Comparison of ENCODE assay signal across 1 cellular context in genomic region chr14:101687756-101688546, GRCh38.
TF ChIP-seq lines count a peak whose summit lies in the region.

No MANE protein-coding gene starts in this region.

TF ChIP-seq in K562, 482 proteins besides CTCF, POLR2A, EP300 and RAD21 (continued from another document and continues in another):
- TF ChIP-seq ZNF764 (CRISPR knock-in tag; IDR thresholded peaks at IDR 0.05; ENCODE audit: low read depth) = no peak
- TF ChIP-seq POLR2AphosphoS5 (IDR thresholded peaks at IDR 0.05; ENCODE audit: control insufficient read depth, insufficient read depth, low read depth, low read length) = no peak
- TF ChIP-seq TFE3 (CRISPR knock-in tag; IDR thresholded peaks at IDR 0.05) = no peak
- no peak for TF ChIP-seq SMARCB1 (IDR thresholded peaks at IDR 0.05; ENCODE audit: insufficient read length, low read depth)
- no peak for TF ChIP-seq CBFB (CRISPR knock-in tag; IDR thresholded peaks at IDR 0.05)
- no peak for TF ChIP-seq CREB1 (IDR thresholded peaks at IDR 0.05)
- no peak for TF ChIP-seq CREB1 (CRISPR knock-in tag; IDR thresholded peaks at IDR 0.05)
- no peak for TF ChIP-seq ZBTB1 (CRISPR knock-in tag; IDR thresholded peaks at IDR 0.05; ENCODE audit: borderline replicate concordance, low read depth)
- no peak for TF ChIP-seq DLX4 (CRISPR knock-in tag; IDR thresholded peaks at IDR 0.05)
- TF ChIP-seq POLR2AphosphoS2 (IDR thresholded peaks at IDR 0.05; ENCODE audit: low read length) = no peak
- no peak for TF ChIP-seq ETV1 (tag; conservative IDR thresholded peaks at IDR 0.05; ENCODE audit: low read depth)
- TF ChIP-seq ZFPM2 (CRISPR knock-in tag; IDR thresholded peaks at IDR 0.05) = no peak
- peak; percentile 83 for TF ChIP-seq ILK (tag; IDR thresholded peaks at IDR 0.05; ENCODE audit: borderline replicate concordance, low read depth)
- peak; percentile 88 for TF ChIP-seq ZBTB9 (CRISPR knock-in tag; IDR thresholded peaks at IDR 0.05)
- TF ChIP-seq PATZ1 (CRISPR knock-in tag; IDR thresholded peaks at IDR 0.05; ENCODE audit: borderline replicate concordance) = no peak
- no peak for TF ChIP-seq GABPB2 (CRISPR knock-in tag; conservative IDR thresholded peaks at IDR 0.05)
- TF ChIP-seq SFPQ (IDR thresholded peaks at IDR 0.05; ENCODE audit: low read depth, low read length) = no peak
- no peak for TF ChIP-seq CREB3L1 (IDR thresholded peaks at IDR 0.05; ENCODE audit: borderline replicate concordance, low read depth)
- TF ChIP-seq NFATC3 (IDR thresholded peaks at IDR 0.05) = no peak
- TF ChIP-seq ZNF785 (CRISPR knock-in tag; IDR thresholded peaks at IDR 0.05) = no peak
- no peak for TF ChIP-seq PCBP2 (IDR thresholded peaks at IDR 0.05; ENCODE audit: low read depth, low read length, poor library complexity, severe bottlenecking)
- TF ChIP-seq NFXL1 (CRISPR knock-in tag; IDR thresholded peaks at IDR 0.05) = peak; percentile 61; the same call in 1 of the 2 replicates
- no peak for TF ChIP-seq NCOA6 (IDR thresholded peaks at IDR 0.05)
- no peak for TF ChIP-seq NRF1 (conservative IDR thresholded peaks at IDR 0.05 in 1 of 2, IDR thresholded peaks at IDR 0.05 in 1 of 2)
- TF ChIP-seq CBX1 (IDR thresholded peaks at IDR 0.05; ENCODE audit: low read depth) = no peak
- TF ChIP-seq GTF2B (IDR thresholded peaks at IDR 0.05; ENCODE audit: extremely low read depth, insufficient read length) = no peak
- TF ChIP-seq NR2F6 (CRISPR knock-in tag; IDR thresholded peaks at IDR 0.05) = no peak
- 0 out of 2 replicates have a peak, but pooled peaks have one; percentile 13 for TF ChIP-seq EHMT2 (IDR thresholded peaks at IDR 0.05)
- no peak for TF ChIP-seq RBBP5 (IDR thresholded peaks at IDR 0.05; ENCODE audit: borderline replicate concordance, insufficient read depth, low read length, poor library complexity, severe bottlenecking)
- 0 out of 4 replicates have a peak, but pooled peaks of 1 of the 2 experiments have one; percentile 43 for TF ChIP-seq SRF (CRISPR knock-in tag; IDR thresholded peaks at IDR 0.05)
- TF ChIP-seq EZH2 (IDR thresholded peaks at IDR 0.05; ENCODE audit: borderline replicate concordance, low read depth, low read length) = no peak
- TF ChIP-seq HNRNPK (IDR thresholded peaks at IDR 0.05; ENCODE audit: low read depth, low read length, poor library complexity, severe bottlenecking) = no peak
- no peak for TF ChIP-seq MITF (IDR thresholded peaks at IDR 0.05)
- no peak for TF ChIP-seq ZNF263 (CRISPR knock-in tag; IDR thresholded peaks at IDR 0.05; ENCODE audit: borderline replicate concordance)
- TF ChIP-seq CREB5 (CRISPR knock-in tag; IDR thresholded peaks at IDR 0.05) = no peak
- TF ChIP-seq ATF3 (IDR thresholded peaks at IDR 0.05) = no peak
- no peak for TF ChIP-seq ATF3 (CRISPR knock-in tag; conservative IDR thresholded peaks at IDR 0.05)
- TF ChIP-seq JUN (IDR thresholded peaks at IDR 0.05; ENCODE audit: borderline replicate concordance, low read depth, low read length) = no peak
- TF ChIP-seq JUN (CRISPR knock-in tag; IDR thresholded peaks at IDR 0.05; ENCODE audit: borderline replicate concordance) = no peak
- TF ChIP-seq MIER1 (IDR thresholded peaks at IDR 0.05; ENCODE audit: low read depth) = no peak
- TF ChIP-seq ZNF740 (CRISPR knock-in tag; IDR thresholded peaks at IDR 0.05) = no peak
- TF ChIP-seq ZNF740 (tag; IDR thresholded peaks at IDR 0.05) = 0 out of 4 replicates have a peak, but pooled peaks of 1 of the 2 experiments have one; percentile 34
- TF ChIP-seq GTF2A2 (tag; IDR thresholded peaks at IDR 0.05) = peak; percentile 52; the same call in 1 of the 2 replicates
- TF ChIP-seq SMARCA5 (IDR thresholded peaks at IDR 0.05) = no peak
- TF ChIP-seq JUND (IDR thresholded peaks at IDR 0.05; ENCODE audit: borderline replicate concordance, low read depth, low read length) = no peak
- TF ChIP-seq JUND (tag; IDR thresholded peaks at IDR 0.05; ENCODE audit: borderline replicate concordance, low read depth, low read length) = peak; percentile 63; the same call in 1 of the 3 replicates
- TF ChIP-seq HEY1 (CRISPR knock-in tag; IDR thresholded peaks at IDR 0.05; ENCODE audit: borderline replicate concordance) = no peak
- TF ChIP-seq CC2D1A (IDR thresholded peaks at IDR 0.05) = no peak
